ENCODE assay signal across 1 cellular context in the genomic region with DNA sequence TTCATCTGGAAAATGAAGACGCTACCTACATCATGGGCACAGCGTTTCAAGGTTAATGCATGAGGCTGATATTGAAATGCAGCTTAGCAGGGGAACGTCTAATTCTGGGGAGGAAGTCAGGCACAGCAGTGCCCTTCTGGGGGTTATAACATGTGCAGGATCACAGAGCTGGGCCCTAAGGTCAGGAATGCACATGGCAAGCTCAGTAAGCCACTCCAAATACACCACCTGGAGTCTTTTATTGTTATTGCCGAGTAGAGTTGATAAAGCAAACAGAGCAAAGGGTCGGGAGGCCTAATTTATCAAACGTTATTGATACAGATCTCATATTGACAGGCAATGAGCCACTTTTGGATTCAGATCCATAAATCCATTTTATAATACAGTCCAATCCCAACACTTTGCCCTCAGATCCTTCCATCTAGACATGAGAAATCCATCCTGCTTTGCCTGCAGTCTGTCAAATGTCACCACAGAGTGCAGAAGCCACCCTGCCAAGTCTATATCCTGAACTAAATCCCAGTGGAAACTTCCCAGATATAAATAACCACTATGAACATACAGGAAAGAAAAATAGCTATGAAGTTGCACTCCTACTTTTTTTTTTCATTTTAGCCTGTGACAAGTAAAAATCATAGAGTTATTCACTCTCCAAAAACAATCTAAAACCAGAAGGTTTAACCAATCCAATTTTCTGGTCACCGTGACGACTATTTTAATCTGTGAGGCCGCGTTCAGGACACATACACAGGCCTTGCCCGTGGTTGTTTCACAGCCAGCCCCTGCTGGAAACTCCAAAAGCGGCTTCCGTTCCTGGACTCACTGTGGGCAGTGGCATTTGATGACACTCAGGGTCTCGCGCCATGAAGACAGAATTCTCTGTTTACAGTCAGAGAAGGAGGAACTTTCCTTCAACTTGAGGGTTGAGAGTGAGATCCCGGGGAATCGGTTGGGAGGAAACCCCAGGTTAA.
TF ChIP-seq lines count a peak whose summit lies in the region.

No MANE protein-coding gene starts in this region.

TF ChIP-seq in H1, 55 proteins besides CTCF, POLR2A, EP300 and RAD21 (continued from another document):
- TF ChIP-seq, protein P1, sequence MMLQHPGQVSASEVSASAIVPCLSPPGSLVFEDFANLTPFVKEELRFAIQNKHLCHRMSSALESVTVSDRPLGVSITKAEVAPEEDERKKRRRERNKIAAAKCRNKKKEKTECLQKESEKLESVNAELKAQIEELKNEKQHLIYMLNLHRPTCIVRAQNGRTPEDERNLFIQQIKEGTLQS (IDR thresholded peaks at IDR 0.05; ENCODE audit: insufficient read depth, low read depth, low read length), result no peak
- TF ChIP-seq SP4 (IDR thresholded peaks at IDR 0.05; ENCODE audit: low read length), result no peak
- TF ChIP-seq KDM1A (IDR thresholded peaks at IDR 0.05; ENCODE audit: borderline replicate concordance, low read length), result no peak
- TF ChIP-seq HDAC2 (IDR thresholded peaks at IDR 0.05; ENCODE audit: borderline replicate concordance in 1 of 2, low read depth in 2 of 2, low read length in 2 of 2), result no peak
TF ChIP-seq in H1: peak in this region for 0.
